20 cellular contexts compared by ENCODE assay signal in the genomic region with DNA sequence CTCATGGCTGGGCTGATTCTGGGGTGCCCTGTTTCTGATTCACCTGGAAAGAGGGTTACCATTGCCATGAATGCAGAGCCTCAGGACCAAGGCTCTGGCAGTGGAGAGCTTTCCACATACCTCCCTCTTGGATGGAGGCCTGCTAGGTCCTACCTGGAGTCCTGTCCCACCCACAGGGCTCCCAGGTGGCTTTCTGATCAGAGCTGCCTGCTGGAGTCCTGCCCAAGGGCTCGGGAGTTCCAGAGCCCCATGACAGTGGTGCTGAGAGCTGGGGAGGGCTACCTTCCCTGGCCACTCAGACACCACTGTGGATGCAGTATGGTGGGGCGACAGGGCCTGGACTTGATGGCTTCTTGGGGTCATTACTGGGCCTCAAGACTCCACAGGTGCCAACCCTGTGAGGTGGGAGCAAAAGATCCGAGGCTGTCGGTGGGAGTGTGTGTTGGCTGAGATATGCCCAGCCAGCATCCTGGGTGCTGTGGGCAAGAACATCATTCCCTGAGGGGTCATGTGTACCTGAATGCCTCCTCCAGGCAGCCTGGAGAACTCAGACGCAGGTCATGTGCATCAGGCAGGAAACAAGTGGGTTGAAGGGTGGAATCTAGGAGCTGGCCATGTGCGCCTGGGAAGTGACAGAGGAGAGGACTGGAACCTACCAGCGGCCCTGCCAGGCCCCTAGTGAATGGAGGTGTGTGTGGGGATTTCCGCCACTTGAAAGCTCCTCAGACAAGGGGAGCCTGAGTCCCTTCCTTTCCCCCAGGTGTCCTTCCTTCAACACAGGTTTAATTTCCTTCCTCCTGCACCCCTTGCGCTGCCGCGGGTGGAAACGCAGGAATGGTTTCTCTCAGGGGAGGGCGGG. TPM values are rescaled to one million over a fixed set of nuclear protein-coding genes. Genes with fewer than 3 reads are reported as not detected.
A peak's percentile ranks its signal among the peaks of the same experiment; 100 is the strongest.
DNase-seq lines count a peak whose midpoint lies in the region; ATAC-seq and TF ChIP-seq lines count a peak whose summit lies in the region.
"Had no signal": no experiment of that assay in that cellular context is flagged by ENCODE, and none has a peak within 500 bp of the region (broad histone marks: within the 10 kb centered on the region; RNA-seq: fewer than 3 reads in every experiment).

No MANE protein-coding gene starts in this region.

- H3K79me2 ChIP-seq in neural progenitor cell (ENCODE audit: low read depth): no peaks in the 10 kb centered on the region

- H3K4me3 Mint-ChIP-seq in IgD-negative memory B cell (peak overlapping the region in 3 of 4 donors; percentile 22 to 79 (median 42)), neural progenitor cell (peak overlapping the region; percentile 86)

- peaks cover 18% of the 10 kb centered on the region for H3K4me1 ChIP-seq in ES-I3 (ENCODE audit: insufficient read depth, low read length)
- H3K4me1 ChIP-seq in neural progenitor cell: peaks cover 33% of the 10 kb centered on the region

- H3K36me3 ChIP-seq in ES-I3 (ENCODE audit: insufficient read depth, low read length) (no peaks in the 10 kb centered on the region), neural progenitor cell (no peaks in the 10 kb centered on the region)
- H3K36me3 ChIP-seq: tibial artery, WERI-Rb-1 had no signal

- H2AFZ ChIP-seq in neural progenitor cell (replicated peaks): no peak overlapping the region

- H3K9me3 Mint-ChIP-seq in IgD-negative memory B cell (no peaks in the 10 kb centered on the region), neural progenitor cell (no peaks in the 10 kb centered on the region)

- H3K4me3 ChIP-seq in iPS-18c (ENCODE audit: insufficient read depth, low read depth, low read length) (peak overlapping the region; percentile 59), neural progenitor cell (no peak overlapping the region)
- H3K4me3 ChIP-seq: smooth muscle cell, tibial artery had no signal

- H3K4me2 ChIP-seq in neural progenitor cell: peak overlapping the region; percentile 86

- peaks cover 58% of the 10 kb centered on the region for H4K20me1 ChIP-seq in neural progenitor cell (ENCODE audit: low read depth)

- TF ChIP-seq CTCF in neural progenitor cell (IDR thresholded peaks at IDR 0.05): no peak

- H3K27ac Mint-ChIP-seq in IgD-negative memory B cell: no peak overlapping the region
- peak overlapping the region; percentile 91 for H3K27ac Mint-ChIP-seq in neural progenitor cell

- H3K4me1 Mint-ChIP-seq in IgD-negative memory B cell (peaks cover 10 to 14% (median 13%) of the 10 kb centered on the region in 3 donors), neural progenitor cell (peaks cover 46% of the 10 kb centered on the region)

- H3K9me3 ChIP-seq in ES-I3 (ENCODE audit: control insufficient read depth, insufficient read depth, low read length) (no peaks in the 10 kb centered on the region), iPS-18c (ENCODE audit: control insufficient read depth, insufficient read depth, low read length) (no peaks in the 10 kb centered on the region), neural progenitor cell (ENCODE audit: low read depth) (no peaks in the 10 kb centered on the region)
- H3K9me3 ChIP-seq: tibial artery had no signal

- H3K27me3 ChIP-seq in neural progenitor cell: peaks cover 100% of the 10 kb centered on the region

- H3K9ac ChIP-seq in ES-I3 (ENCODE audit: low read depth, low read length): peak overlapping the region; percentile 74
- H3K9ac ChIP-seq in neural progenitor cell: no peak overlapping the region

- no peaks in the 10 kb centered on the region for H3K36me3 Mint-ChIP-seq in IgD-negative memory B cell
- H3K36me3 Mint-ChIP-seq in neural progenitor cell: peaks cover 13% of the 10 kb centered on the region
- H3K36me3 Mint-ChIP-seq: brain had no signal

- H3K27me3 Mint-ChIP-seq in IgD-negative memory B cell (peaks cover 65% of the 10 kb centered on the region), neural progenitor cell (ENCODE audit: insufficient read depth, low read depth) (peaks cover 53% of the 10 kb centered on the region)

- no peak overlapping the region for H3K27ac ChIP-seq in neural progenitor cell
- H3K27ac ChIP-seq: tibial artery, WERI-Rb-1 had no signal

- no peak for ATAC-seq in SK-N-SH treated with all-trans-retinoic acid at 6 μM for 48 hours
- no peak for ATAC-seq in GM19328 (IDR thresholded peaks at IDR 0.05; ENCODE audit: unreplicated experiment)
- ATAC-seq in GM18870 (IDR thresholded peaks at IDR 0.05; ENCODE audit: unreplicated experiment): no peak

- DNase-seq in neural progenitor cell (ENCODE audit: low spot score) (no peak), COLO829 (ENCODE audit: low spot score) (no peak)
- DNase-seq: activated CD8-positive, alpha-beta memory T cell treated with anti-CD3 and anti-CD28 coated beads, Interleukin-2, amount 50 U/mL, for 4 hours; activated effector memory CD4-positive, alpha-beta T cell treated with Interleukin-2 at 50 U/mL for 16 hours; DMS79 treated with DMSO at 0.1 percent for 48 hours; effector memory CD4-positive, alpha-beta T cell; NCI-H1436 treated with DMSO at 0.1 percent for 48 hours; stimulated activated naive CD4-positive, alpha-beta T cell treated with Interleukin-2 at 50 U/mL for 16 hours; T-helper 2 cell; tibial artery; WERI-Rb-1 had no signal

- peaks cover 19% of the 10 kb centered on the region for H3F3A ChIP-seq in neural progenitor cell (ENCODE audit: low read depth)

TF ChIP-seq in SK-N-SH treated with all-trans-retinoic acid at 6 μM for 48 hours, 23 proteins besides CTCF, POLR2A, EP300 and RAD21:
- TF ChIP-seq ZC3H10 (CRISPR knock-in tag; IDR thresholded peaks at IDR 0.05): no peak
TF ChIP-seq in SK-N-SH treated with all-trans-retinoic acid at 6 μM for 48 hours: peak in this region for 0.

RNA-seq across cellular contexts. Expression of gene WNT3, which starts 2.3 kb away (rescaled TPM):
- 0.14 TPM for polyA plus RNA-seq in IgD-negative memory B cell
- total RNA-seq in neural progenitor cell (ENCODE audit: low replicate concordance): 1.1 and 1.7 TPM in 2 replicates

RNA-seq across cellular contexts. Expression of gene WNT9B, which starts 30.6 kb away (rescaled TPM):
- polyA plus RNA-seq in IgD-negative memory B cell: not detected
- 0.12 TPM in 1 of 2 replicates, not detected in the other for total RNA-seq in neural progenitor cell (ENCODE audit: low replicate concordance)
- total RNA-seq: left lobe of liver, smooth muscle cell had no signal
- polyA plus RNA-seq: smooth muscle cell had no signal
